14 cellular contexts compared by ENCODE assay signal in the genomic region with DNA sequence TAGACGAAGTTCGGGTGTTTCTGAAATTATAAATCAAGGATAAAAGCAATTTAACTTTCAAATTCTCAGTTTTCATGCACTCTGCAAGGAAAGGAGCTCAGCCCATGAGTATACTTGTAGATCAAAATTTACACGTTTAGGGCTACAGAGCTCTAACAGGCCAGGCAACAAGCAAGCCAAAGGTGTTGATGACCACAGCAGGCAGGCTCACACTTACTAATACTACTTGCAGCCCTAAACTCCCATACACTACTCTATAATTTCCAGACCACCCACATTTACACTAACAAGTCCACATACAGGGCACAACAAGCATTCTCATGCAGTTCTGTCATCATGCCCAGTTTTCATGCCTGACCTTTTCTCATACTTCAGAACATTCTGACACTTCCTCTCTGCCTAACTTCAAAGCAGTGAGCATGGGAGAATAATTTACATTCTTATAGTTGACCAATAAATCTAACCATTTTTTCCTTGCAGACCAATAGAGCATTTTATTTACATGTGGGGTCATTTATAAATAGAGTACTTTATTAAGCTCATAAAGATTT.
"Had no signal": no experiment of that assay in that cellular context is flagged by ENCODE, and none has a peak within 500 bp of the region (broad histone marks: within the 10 kb centered on the region; RNA-seq: fewer than 3 reads in every experiment).

No MANE protein-coding gene starts in this region.

- H3K27me3 ChIP-seq: hepatocyte had no signal

- H3K9me3 ChIP-seq: prostate gland had no signal

- H3K4me3 ChIP-seq: hepatocyte, prostate gland had no signal

- H2AFZ ChIP-seq: hepatocyte had no signal

- H3K4me1 ChIP-seq: prostate gland had no signal

- H3K27ac ChIP-seq: hepatocyte, prostate gland, VCaP had no signal

- H3K4me2 ChIP-seq: hepatocyte had no signal

- H3K36me3 ChIP-seq: prostate gland had no signal

- DNase-seq: activated CD4-positive, alpha-beta memory T cell treated with anti-CD3 and anti-CD28 coated beads, Interleukin-2, amount 10 ng/mL, durations not matched to agents 7 days and 5 days; activated CD4-positive, alpha-beta T cell treated with anti-CD3 and anti-CD28 coated beads for 36 hours; activated naive CD8-positive, alpha-beta T cell treated with anti-CD3 and anti-CD28 coated beads, Interleukin-2, amount 50 U/mL, for 24 hours; central memory CD4-positive, alpha-beta T cell; effector memory CD8-positive, alpha-beta T cell; kidney glomerular epithelial cell; occipital lobe; stimulated activated CD4-positive, alpha-beta T cell treated with anti-CD3 and anti-CD28 coated beads, Interleukin-15, amount 100 ng/mL, for 24 hours; stimulated activated CD4-positive, alpha-beta T cell treated with anti-CD3 and anti-CD28 coated beads, Interleukin-4, amount 100 ng/mL, for 24 hours had no signal

- H3K79me2 ChIP-seq: hepatocyte had no signal

- ATAC-seq: activated CD4-positive, alpha-beta T cell treated with anti-CD3 and anti-CD28 coated beads for 36 hours; activated naive CD8-positive, alpha-beta T cell treated with anti-CD3 and anti-CD28 coated beads, Interleukin-2, amount 50 U/mL, for 24 hours; effector memory CD8-positive, alpha-beta T cell; esophagus mucosa; natural killer cell treated with Interleukin-12 subunit alpha and Interleukin-12 subunit beta and Interleukin-15 and Interleukin-18, amount 100 ng/mL, for 72 hours had no signal
